Comparison of ENCODE assay signal across 27 cellular contexts in genomic region chr5:99586878-99587277, GRCh38.
"Had no signal": no experiment of that assay in that cellular context is flagged by ENCODE, and none has a peak within 500 bp of the region (broad histone marks: within the 10 kb centered on the region; RNA-seq: fewer than 3 reads in every experiment).

No MANE protein-coding gene starts in this region.

- H3K27me3 ChIP-seq: colonic mucosa, SJCRH30 had no signal

- H3K4me1 ChIP-seq: colonic mucosa, SJCRH30 had no signal

- H3K27ac ChIP-seq: colonic mucosa, SJCRH30 had no signal

- ATAC-seq: activated CD4-positive, CD25-positive, alpha-beta regulatory T cell treated with anti-CD3 and anti-CD28 coated beads, Interleukin-2, amount 50 U/mL, for 24 hours; activated CD8-positive, alpha-beta T cell treated with anti-CD3 and anti-CD28 coated beads for 36 hours; activated T-cell treated with anti-CD3 and anti-CD28 coated beads, Interleukin-2, amount 50 U/mL, for 72 hours; Panc1; Right ventricle myocardium inferior had no signal

- DNase-seq: activated CD4-positive, alpha-beta T cell treated with anti-CD3 and anti-CD28 coated beads for 4 hours; activated CD8-positive, alpha-beta memory T cell treated with anti-CD3 and anti-CD28 coated beads, Interleukin-2, amount 50 U/mL, for 4 hours; activated CD8-positive, alpha-beta T cell treated with anti-CD3 and anti-CD28 coated beads for 36 hours; activated gamma-delta T cell treated with Interleukin-2 at 50 U/mL for 16 hours; activated naive CD4-positive, alpha-beta T cell treated with anti-CD3 and anti-CD28 coated beads, Interleukin-2, amount 10 ng/mL, durations not matched to agents 7 days and 5 days; activated naive CD8-positive, alpha-beta T cell treated with anti-CD3 and anti-CD28 coated beads for 36 hours; activated T-cell treated with anti-CD3 and anti-CD28 coated beads, Interleukin-2, amount 50 U/mL, for 72 hours; anterior cingulate cortex; cerebellar nuclear complex; colonic mucosa; Kasumi-1; KBM-7; MV-4-11; NCI-H1092 treated with DMSO at 0.1 percent for 48 hours; NCI-H1417 treated with DMSO at 0.1 percent for 48 hours; NCI-H187; NCI-H2081; NCI-H2171; NCI-H526; NCI-H82; OCI-M1; RPMI8226; SJCRH30; SK-N-SH had no signal

- H3K36me3 ChIP-seq: colonic mucosa, SJCRH30 had no signal

- H3K4me2 ChIP-seq: SK-N-SH had no signal

- H3K4me3 ChIP-seq: colonic mucosa, SJCRH30 had no signal

- H3K9ac ChIP-seq: SK-N-SH had no signal
